Comparison of ENCODE assay signal across 8 cellular contexts in genomic region chr2:126244937-126245336, GRCh38.
DNase-seq lines count a peak whose midpoint lies in the region; ATAC-seq and TF ChIP-seq lines count a peak whose summit lies in the region.

No MANE protein-coding gene starts in this region.

- no peaks in the 10 kb centered on the region for H3K9me3 ChIP-seq in heart left ventricle
- no peaks in the 10 kb centered on the region for H3K9me3 ChIP-seq in transverse colon

- TF ChIP-seq POLR2A in heart left ventricle (IDR thresholded peaks at IDR 0.05) (no peak), transverse colon (IDR thresholded peaks at IDR 0.05) (no peak)

- H3K36me3 ChIP-seq in heart left ventricle (no peaks in the 10 kb centered on the region), transverse colon (no peaks in the 10 kb centered on the region)

- DNase-seq in heart left ventricle, result peak in 4 of 5 donors; percentile 20 to 57 (median 32)
- DNase-seq in cardiac septum (ENCODE audit: low spot score), result no peak
- DNase-seq in activated CD4-positive, alpha-beta T cell treated with anti-CD3 and anti-CD28 coated beads for 48 hours, result peak; percentile 72
- peak; percentile 25 for DNase-seq in iPS DF 4.7 (ENCODE audit: extremely low read depth, low spot score)
- DNase-seq in transverse colon, result peak; percentile 23
- no peak for DNase-seq in OCI-M2 (lab: John Stamatoyannopoulos, UW; ENCODE audit: unreplicated experiment)

- H3K4me3 ChIP-seq in heart left ventricle (no peak overlapping the region), transverse colon (no peak overlapping the region)

- H3K27me3 ChIP-seq in heart left ventricle (no peaks in the 10 kb centered on the region), transverse colon (no peaks in the 10 kb centered on the region)

- in situ Hi-C loops in transverse colon (cut with MboI; ENCODE audit: low pct_ligation_motif_present in 1 of 4, low pct_unique_long_range_greater_than_20kb in 1 of 4, low sequenced_read_pairs in 3 of 4), result no loop called here

- TF ChIP-seq RAD21 in Ishikawa (IDR thresholded peaks at IDR 0.05; ENCODE audit: low read depth), result peak; percentile 41; the same call in 1 of the 2 replicates

- peaks cover 0 to 10% (median 0%) of the 10 kb centered on the region in 12 donors for H3K4me1 ChIP-seq in heart left ventricle
- H3K4me1 ChIP-seq in transverse colon, result no peaks in the 10 kb centered on the region

- intact Hi-C loops in heart left ventricle (cut with DNase I) (loop anchor here (1.0 to 10.0 kb wide), 6 partner anchors 530 to 730 kb away; no protein-coding TSS in a partner anchor), cardiac septum (cut with DNase I) (loop anchor here (5.0 kb wide), 1 partner anchor 532 kb away; no protein-coding TSS in a partner anchor), transverse colon (cut with DNase I; ENCODE audit: low total_unique reads) (no loop called here)

- TF ChIP-seq EP300 in Ishikawa (IDR thresholded peaks at IDR 0.05; ENCODE audit: borderline replicate concordance) (no peak), transverse colon (IDR thresholded peaks at IDR 0.05; ENCODE audit: low read depth) (no peak)

- no peak for ATAC-seq in heart left ventricle
- no peak for ATAC-seq in GM19328 (IDR thresholded peaks at IDR 0.05; ENCODE audit: unreplicated experiment)

- H3K27ac ChIP-seq in heart left ventricle (no peak overlapping the region), transverse colon (no peak overlapping the region)

- peak; percentile 14 to 57 (median 39) for TF ChIP-seq CTCF in heart left ventricle (IDR thresholded peaks at IDR 0.05)
- peak in 3 of 5 experiments; percentile 9 to 28 (median 21) for TF ChIP-seq CTCF in transverse colon (IDR thresholded peaks at IDR 0.05)

- 56 to 61% (median 58%) methylated on average over 3 of the region's 3 CpGs for WGBS in heart left ventricle, 4 donors
- WGBS in transverse colon (ENCODE audit: low coverage in 1 of 2), 2 donors, result 32 to 39% methylated on average over 2 to 3 of the region's 3 CpGs

TF ChIP-seq in Ishikawa, 13 proteins besides CTCF, POLR2A, EP300 and RAD21:
- no peak for TF ChIP-seq REST (IDR thresholded peaks at IDR 0.05; ENCODE audit: low read depth)
- no peak for TF ChIP-seq FOXM1 (IDR thresholded peaks at IDR 0.05; ENCODE audit: borderline replicate concordance, low read depth)
- no peak for TF ChIP-seq CEBPB (IDR thresholded peaks at IDR 0.05)
- no peak for TF ChIP-seq CREB1 (IDR thresholded peaks at IDR 0.05; ENCODE audit: low read depth)
- TF ChIP-seq TEAD4 (IDR thresholded peaks at IDR 0.05), result no peak
- TF ChIP-seq ZBTB7A (IDR thresholded peaks at IDR 0.05; ENCODE audit: low read depth), result no peak
- TF ChIP-seq EGR1 (IDR thresholded peaks at IDR 0.05), result no peak
- no peak for TF ChIP-seq YY1 (IDR thresholded peaks at IDR 0.05; ENCODE audit: low read depth)
- no peak for TF ChIP-seq USF1 (IDR thresholded peaks at IDR 0.05)
- TF ChIP-seq TAF1 (IDR thresholded peaks at IDR 0.05; ENCODE audit: low read depth), result no peak
- no peak for TF ChIP-seq MAX (IDR thresholded peaks at IDR 0.05)
- TF ChIP-seq TCF12 (IDR thresholded peaks at IDR 0.05; ENCODE audit: low read depth), result no peak
- TF ChIP-seq NFIC (IDR thresholded peaks at IDR 0.05), result no peak
TF ChIP-seq in Ishikawa: peak in this region for 0.

Comparison
In these comparisons a context has a peak if more than half of its experiments do, and no peak if none do; other contexts are left out.
1. DNase-seq: peak in heart left ventricle (4 of 5), activated CD4-positive, alpha-beta T cell treated with anti-CD3 and anti-CD28 coated beads for 48 hours (single experiment), iPS DF 4.7 (single experiment) and transverse colon (single experiment); none in cardiac septum (single experiment) and OCI-M2 (single experiment).